ENCODE assay signal across 9 cellular contexts in the genomic region with DNA sequence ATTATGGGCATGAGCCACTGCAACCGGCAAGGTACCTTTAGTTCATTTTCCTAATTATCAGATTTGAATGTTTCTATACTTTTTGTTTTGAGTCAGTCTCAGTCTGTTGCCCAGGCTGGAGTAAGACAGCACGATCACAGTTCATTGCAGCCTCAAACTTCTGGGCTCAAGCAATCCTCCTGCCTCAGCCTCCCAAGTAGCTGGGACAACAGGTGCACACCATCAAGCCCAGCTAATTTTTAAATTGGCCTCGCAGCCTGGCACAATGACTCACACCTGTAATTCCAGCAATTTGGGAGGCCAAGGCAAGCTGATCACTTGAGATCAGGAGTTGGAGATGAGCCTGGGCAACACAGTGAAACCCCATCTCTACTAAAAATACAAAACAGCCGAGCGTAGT.
"Had no signal": no experiment of that assay in that cellular context is flagged by ENCODE, and none has a peak within 500 bp of the region (broad histone marks: within the 10 kb centered on the region; RNA-seq: fewer than 3 reads in every experiment).

No MANE protein-coding gene starts in this region.

- H3K9me3 Mint-ChIP-seq: HFFc6 had no signal

- ATAC-seq: K562 had no signal

- FAIRE-seq: K562 had no signal

- H3K4me3 ChIP-seq: GM23248, K562 had no signal

- H3K27ac ChIP-seq: GM23248, HL-60 had no signal

- H3K9ac ChIP-seq: GM23248 had no signal

- DNase-seq: GM23248, GOT3, H7, HCEC 1CT, HFFc6, IMR-90, KG1 had no signal

- H3K27ac Mint-ChIP-seq: HFFc6 had no signal

- H2AFZ ChIP-seq: GM23248 had no signal

- H3K4me3 Mint-ChIP-seq: HFFc6 had no signal
